Comparison of ENCODE assay signal across 23 cellular contexts in genomic region chrX:122092978-122093377, GRCh38.
"Had no signal": no experiment of that assay in that cellular context is flagged by ENCODE, and none has a peak within 500 bp of the region (broad histone marks: within the 10 kb centered on the region; RNA-seq: fewer than 3 reads in every experiment).

No MANE protein-coding gene starts in this region.

- H3K27me3 ChIP-seq: gastrocnemius medialis, pancreas, right lobe of liver, thyroid gland had no signal

- DNase-seq: activated CD4-positive, alpha-beta memory T cell treated with anti-CD3 and anti-CD28 coated beads for 36 hours; activated CD4-positive, alpha-beta T cell treated with anti-CD3 and anti-CD28 coated beads for 4 hours; activated CD4-positive, CD25-positive, alpha-beta regulatory T cell; activated effector memory CD4-positive, alpha-beta T cell treated with Interleukin-2 at 50 U/mL for 16 hours; activated naive CD4-positive, alpha-beta T cell treated with anti-CD3 and anti-CD28 coated beads for 36 hours; activated naive CD8-positive, alpha-beta T cell treated with anti-CD3 and anti-CD28 coated beads, Interleukin-2, amount 10 ng/mL, durations not matched to agents 7 days and 5 days; activated T-cell treated with anti-CD3 and anti-CD28 coated beads, Interleukin-2, amount 50 U/mL, for 72 hours; amniotic stem cell; gastrocnemius medialis; head of caudate nucleus; hypothalamus; left ventricle myocardium superior; mammary epithelial cell; midbrain; pancreas; right lobe of liver; stimulated activated CD4-positive, alpha-beta T cell treated with anti-CD3 and anti-CD28 coated beads, Interleukin-1b, Interleukin-23, amount 100 ng/mL, for 48 hours; substantia nigra; T-helper 17 cell; thyroid gland had no signal

- H3K4me1 ChIP-seq: gastrocnemius medialis, pancreas, right lobe of liver, thyroid gland had no signal

- H3K27ac Mint-ChIP-seq: activated CD4-positive, alpha-beta memory T cell treated with anti-CD3 and anti-CD28 coated beads for 36 hours; activated naive CD4-positive, alpha-beta T cell treated with anti-CD3 and anti-CD28 coated beads for 36 hours; activated naive CD8-positive, alpha-beta T cell treated with anti-CD3 and anti-CD28 coated beads, Interleukin-2, amount 10 ng/mL, durations not matched to agents 7 days and 5 days; activated T-cell treated with anti-CD3 and anti-CD28 coated beads, Interleukin-2, amount 50 U/mL, for 72 hours; natural killer cell treated with Interleukin-12 subunit alpha and Interleukin-12 subunit beta and Interleukin-15 and Interleukin-18, amount 100 ng/mL, for 72 hours; stimulated activated naive CD8-positive, alpha-beta T cell treated with anti-CD3 and anti-CD28 coated beads, Interleukin-15, Interleukin-2, amounts not matched to agents 100 ng/mL and 50 ng/mL, for 24 hours; T-helper 17 cell had no signal

- H3K36me3 ChIP-seq: gastrocnemius medialis, pancreas, right lobe of liver, thyroid gland had no signal

- H3K9me3 ChIP-seq: gastrocnemius medialis, pancreas, right lobe of liver, thyroid gland had no signal

- H3K4me1 Mint-ChIP-seq: activated naive CD8-positive, alpha-beta T cell treated with anti-CD3 and anti-CD28 coated beads, Interleukin-2, amount 10 ng/mL, durations not matched to agents 7 days and 5 days; T-helper 17 cell had no signal

- H3K36me3 Mint-ChIP-seq: activated CD4-positive, alpha-beta memory T cell treated with anti-CD3 and anti-CD28 coated beads for 36 hours; activated naive CD8-positive, alpha-beta T cell treated with anti-CD3 and anti-CD28 coated beads, Interleukin-2, amount 10 ng/mL, durations not matched to agents 7 days and 5 days; natural killer cell treated with Interleukin-12 subunit alpha and Interleukin-12 subunit beta and Interleukin-15 and Interleukin-18, amount 100 ng/mL, for 72 hours had no signal

- H3K27ac ChIP-seq: gastrocnemius medialis, pancreas, right lobe of liver, skin epidermis, thyroid gland had no signal

- H3K4me3 Mint-ChIP-seq: activated CD4-positive, alpha-beta memory T cell treated with anti-CD3 and anti-CD28 coated beads for 36 hours; activated naive CD4-positive, alpha-beta T cell treated with anti-CD3 and anti-CD28 coated beads for 36 hours; activated naive CD8-positive, alpha-beta T cell treated with anti-CD3 and anti-CD28 coated beads, Interleukin-2, amount 10 ng/mL, durations not matched to agents 7 days and 5 days; activated T-cell treated with anti-CD3 and anti-CD28 coated beads, Interleukin-2, amount 50 U/mL, for 72 hours; natural killer cell treated with Interleukin-12 subunit alpha and Interleukin-12 subunit beta and Interleukin-15 and Interleukin-18, amount 100 ng/mL, for 72 hours; stimulated activated naive CD8-positive, alpha-beta T cell treated with anti-CD3 and anti-CD28 coated beads, Interleukin-15, Interleukin-2, amounts not matched to agents 100 ng/mL and 50 ng/mL, for 24 hours; T-helper 17 cell had no signal

- H3K27me3 Mint-ChIP-seq: activated CD4-positive, alpha-beta memory T cell treated with anti-CD3 and anti-CD28 coated beads for 36 hours; activated naive CD8-positive, alpha-beta T cell treated with anti-CD3 and anti-CD28 coated beads, Interleukin-2, amount 10 ng/mL, durations not matched to agents 7 days and 5 days; natural killer cell treated with Interleukin-12 subunit alpha and Interleukin-12 subunit beta and Interleukin-15 and Interleukin-18, amount 100 ng/mL, for 72 hours; stimulated activated naive CD8-positive, alpha-beta T cell treated with anti-CD3 and anti-CD28 coated beads, Interleukin-15, Interleukin-2, amounts not matched to agents 100 ng/mL and 50 ng/mL, for 24 hours; T-helper 17 cell had no signal

- ATAC-seq: activated T-cell treated with anti-CD3 and anti-CD28 coated beads, Interleukin-2, amount 50 U/mL, for 72 hours; gastrocnemius medialis; left ventricle myocardium superior; natural killer cell treated with Interleukin-12 subunit alpha and Interleukin-12 subunit beta and Interleukin-15 and Interleukin-18, amount 100 ng/mL, for 72 hours; right lobe of liver; T-helper 17 cell had no signal

- H3K9me3 Mint-ChIP-seq: activated naive CD8-positive, alpha-beta T cell treated with anti-CD3 and anti-CD28 coated beads, Interleukin-2, amount 10 ng/mL, durations not matched to agents 7 days and 5 days; stimulated activated naive CD8-positive, alpha-beta T cell treated with anti-CD3 and anti-CD28 coated beads, Interleukin-15, Interleukin-2, amounts not matched to agents 100 ng/mL and 50 ng/mL, for 24 hours had no signal

- H3K4me3 ChIP-seq: gastrocnemius medialis, pancreas, right lobe of liver, skin epidermis, thyroid gland had no signal
